12 cellular contexts compared by ENCODE assay signal in genomic region chr20:48656661-48657211, GRCh38.
DNase-seq lines count a peak whose midpoint lies in the region; ATAC-seq, FAIRE-seq and TF ChIP-seq lines count a peak whose summit lies in the region.
"Had no signal": no experiment of that assay in that cellular context is flagged by ENCODE, and none has a peak within 500 bp of the region (broad histone marks: within the 10 kb centered on the region; RNA-seq: fewer than 3 reads in every experiment).

No MANE protein-coding gene starts in this region.

- H3K4me2 ChIP-seq in HepG2 (ENCODE audit: low read depth, low read length) = no peak overlapping the region

- H3K27me3 ChIP-seq in HepG2 (ENCODE audit: control insufficient read depth in 1 of 2, insufficient read depth in 2 of 2, low read length in 2 of 2) (peaks cover 0 to 29% of the 10 kb centered on the region in 2 experiments; a peak in 2 of 5 replicates), right lobe of liver (no peaks in the 10 kb centered on the region)

- TF ChIP-seq EP300 in HepG2 (IDR thresholded peaks at IDR 0.05; ENCODE audit: low read depth in 2 of 2, low read length in 2 of 2) = no peak
- TF ChIP-seq EP300 in HepG2 (CRISPR knock-in tag; IDR thresholded peaks at IDR 0.05; ENCODE audit: borderline replicate concordance) = no peak

- H3K79me2 ChIP-seq in HepG2 (ENCODE audit: insufficient read depth, low read length) = no peaks in the 10 kb centered on the region

- ATAC-seq in HepG2 = peak; percentile 93
- ATAC-seq in right lobe of liver = no peak

- in situ Hi-C loops in HepG2 (cut with HindIII; ENCODE audit: extremely low pct_ligation_motif_present, low pct_unique_long_range_greater_than_20kb) = loop anchor here (5.0 kb wide), 2 partner anchors 66 to 251 kb away; no protein-coding TSS in a partner anchor

- H3K27ac Mint-ChIP-seq in glutamatergic neuron (ENCODE audit: unreplicated experiment) = peak overlapping the region; percentile 73

- no TSS peak for BruUV-seq in HepG2 (replicated peaks; lab: Mats Ljungman, UMichigan)

- H3K36me3 Mint-ChIP-seq in glutamatergic neuron (ENCODE audit: unreplicated experiment) = peaks cover 22% of the 10 kb centered on the region

- POLR2A ChIA-PET in HepG2 (lab: Yijun Ruan, JAX) = interaction anchor here (0.9 kb wide), 1 partner anchor 562 kb away, joined by 3 read pairs; the partner anchor contains the start of gene DDX27

- peaks cover 7% of the 10 kb centered on the region; the same call in 1 of the 2 replicates for H3K9me3 ChIP-seq in HepG2 (ENCODE audit: low read length)
- no peaks in the 10 kb centered on the region for H3K9me3 ChIP-seq in right lobe of liver

- no peaks in the 10 kb centered on the region for H3K4me1 ChIP-seq in HepG2 (ENCODE audit: insufficient read depth, low read length)
- H3K4me1 ChIP-seq in right lobe of liver = peaks cover 0 to 12% (median 0%) of the 10 kb centered on the region in 4 donors

- peaks cover 16% of the 10 kb centered on the region for H3K4me1 Mint-ChIP-seq in glutamatergic neuron (ENCODE audit: low read depth, unreplicated experiment)

- peaks cover 3% of the 10 kb centered on the region; the same call in 1 of the 2 replicates for H4K20me1 ChIP-seq in HepG2 (ENCODE audit: insufficient read depth, low read length)

- no peak overlapping the region for H3K27ac ChIP-seq in HepG2 (ENCODE audit: extremely low read length, insufficient read depth, low read length)
- H3K27ac ChIP-seq in right lobe of liver = no peak overlapping the region

- intact Hi-C loops in HepG2 (cut with micrococcal nuclease; ENCODE audit: unreplicated experiment) = loop anchor here (1.0 kb wide), 2 partner anchors 67 to 249 kb away; no protein-coding TSS in a partner anchor
- intact Hi-C loops in right lobe of liver (cut with DNase I) = loop anchor here (2.0 to 5.0 kb wide), 2 partner anchors 248 to 251 kb away; no protein-coding TSS in a partner anchor

- H3K4me3 ChIP-seq in HepG2 (replicated peaks in 1 of 3; ENCODE audit: insufficient read depth in 1 of 3, low read depth in 2 of 3, low read length in 3 of 3) (no peak overlapping the region), right lobe of liver (no peak overlapping the region)

- WGBS in HepG2 (ENCODE audit: low lambda C conversion rate) = 14% methylated on average over 14 of the region's 15 CpGs
- 83% methylated on average over 4 of the region's 15 CpGs for WGBS in right lobe of liver (ENCODE audit: insufficient coverage, low coverage, low lambda C conversion rate, missing lambda C conversion rate)

- H3K4me3 Mint-ChIP-seq in glutamatergic neuron (ENCODE audit: unreplicated experiment) = no peak overlapping the region

- TF ChIP-seq CTCF in HepG2 (CRISPR knock-in tag; IDR thresholded peaks at IDR 0.05) (peak; percentile 91), right lobe of liver (IDR thresholded peaks at IDR 0.05) (peak in 2 of 4 donors; percentile 8 to 17), glutamatergic neuron (IDR thresholded peaks at IDR 0.05; ENCODE audit: partially characterized antibody, unreplicated experiment) (no peak)

- DNase-seq in HepG2 (ENCODE audit: low spot score) = peak; percentile 66
- no peak for DNase-seq in right lobe of liver
- peak; percentile 79 for DNase-seq in SK-N-DZ (ENCODE audit: low spot score)
- peak; percentile 73 for DNase-seq in glutamatergic neuron
- peak; percentile 55 for DNase-seq in urothelium cell line (ENCODE audit: low spot score)
- no peak for DNase-seq in activated CD4-positive, CD25-positive, alpha-beta regulatory T cell treated with anti-CD3 and anti-CD28 coated beads, Interleukin-2, amount 50 U/mL, for 72 hours
- DNase-seq in DMS114 treated with DMSO at 0.1 percent for 48 hours (lab: John Stamatoyannopoulos, UW; ENCODE audit: unreplicated experiment) = no peak
- DNase-seq in OCI-M2 (lab: John Stamatoyannopoulos, UW; ENCODE audit: unreplicated experiment) = no peak
- DNase-seq: activated CD4-positive, alpha-beta T cell treated with anti-CD3 and anti-CD28 coated beads, Interleukin-2, amount 50 U/mL, for 4 hours; HCEC 1CT; NCI-H187 had no signal

- peak; percentile 88 for TF ChIP-seq RAD21 in HepG2 (CRISPR knock-in tag; IDR thresholded peaks at IDR 0.05)

- H3K9ac ChIP-seq in HepG2 (ENCODE audit: insufficient read depth, low read depth, low read length) = no peak overlapping the region

- H2AFZ ChIP-seq in HepG2 (ENCODE audit: low read length) = no peak overlapping the region

- peaks cover 13% of the 10 kb centered on the region for H3K27me3 Mint-ChIP-seq in glutamatergic neuron (ENCODE audit: unreplicated experiment)

- H3K36me3 ChIP-seq in HepG2 (replicated peaks in 1 of 2; ENCODE audit: control insufficient read depth in 1 of 2, insufficient read depth in 2 of 2, low read length in 2 of 2) = no peaks in the 10 kb centered on the region
- H3K36me3 ChIP-seq in right lobe of liver = no peaks in the 10 kb centered on the region

- H3K9me3 Mint-ChIP-seq in glutamatergic neuron (ENCODE audit: unreplicated experiment) = peaks cover 10% of the 10 kb centered on the region

- CTCF ChIA-PET in HepG2 (lab: Yijun Ruan, JAX; ENCODE audit: low intra/inter-chr PET ratio, low total read pairs) = interaction anchor here (1.4 to 4.8 kb wide), 3 partner anchors 67 to 251 kb away, joined by 3 to 173 read pairs (median 29); no protein-coding TSS in a partner anchor

- TF ChIP-seq POLR2A in HepG2 (IDR thresholded peaks at IDR 0.05; ENCODE audit: insufficient read depth in 1 of 2, low read depth in 2 of 2, low read length in 2 of 2) (no peak), right lobe of liver (IDR thresholded peaks at IDR 0.05) (no peak)

- peak; percentile 58 for FAIRE-seq in HepG2 (lab: Jason Lieb, UNC)
- no peak for FAIRE-seq in urothelium cell line (lab: Jason Lieb, UNC)
- FAIRE-seq: G401.6 had no signal

TF ChIP-seq in HepG2, 621 proteins besides CTCF, POLR2A, EP300 and RAD21 (continues in another document):
- TF ChIP-seq ZNF18 (CRISPR knock-in tag; IDR thresholded peaks at IDR 0.05; ENCODE audit: insufficient replicate concordance) = no peak
- TF ChIP-seq, protein P1, sequence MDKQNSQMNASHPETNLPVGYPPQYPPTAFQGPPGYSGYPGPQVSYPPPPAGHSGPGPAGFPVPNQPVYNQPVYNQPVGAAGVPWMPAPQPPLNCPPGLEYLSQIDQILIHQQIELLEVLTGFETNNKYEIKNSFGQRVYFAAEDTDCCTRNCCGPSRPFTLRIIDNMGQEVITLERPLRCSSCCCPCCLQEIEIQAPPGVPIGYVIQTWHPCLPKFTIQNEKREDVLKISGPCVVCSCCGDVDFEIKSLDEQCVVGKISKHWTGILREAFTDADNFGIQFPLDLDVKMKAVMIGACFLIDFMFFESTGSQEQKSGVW (CRISPR knock-in tag; IDR thresholded peaks at IDR 0.05; ENCODE audit: borderline replicate concordance) = no peak
- no peak for TF ChIP-seq FOXA1 (IDR thresholded peaks at IDR 0.05)
- no peak for TF ChIP-seq FOXA1 (CRISPR knock-in tag; IDR thresholded peaks at IDR 0.05)
- no peak for TF ChIP-seq STAT6 (CRISPR knock-in tag; IDR thresholded peaks at IDR 0.05; ENCODE audit: borderline replicate concordance)
- TF ChIP-seq MIXL1 (CRISPR knock-in tag; IDR thresholded peaks at IDR 0.05) = no peak
- 0 out of 2 replicates have a peak, but pooled peaks have one; percentile 11 for TF ChIP-seq NFYB (CRISPR knock-in tag; IDR thresholded peaks at IDR 0.05)
- 0 out of 2 replicates have a peak, but pooled peaks have one; percentile 31 for TF ChIP-seq IRF2 (CRISPR knock-in tag; IDR thresholded peaks at IDR 0.05)
- TF ChIP-seq ZBTB37 (CRISPR knock-in tag; IDR thresholded peaks at IDR 0.05) = no peak
- no peak for TF ChIP-seq REPIN1 (CRISPR knock-in tag; IDR thresholded peaks at IDR 0.05; ENCODE audit: borderline replicate concordance, low read depth)
- TF ChIP-seq ARNT (IDR thresholded peaks at IDR 0.05) = no peak
- TF ChIP-seq GATA4 (IDR thresholded peaks at IDR 0.05; ENCODE audit: borderline replicate concordance, low read depth) = no peak

Comparison
In these comparisons a context has a peak if more than half of its experiments do, and no peak if none do; other contexts are left out.
1. DNase-seq: peak in HepG2 (single experiment), SK-N-DZ (single experiment), glutamatergic neuron (single experiment) and urothelium cell line (single experiment); none in right lobe of liver (0 of 3), activated CD4-positive, CD25-positive, alpha-beta regulatory T cell treated with anti-CD3 and anti-CD28 coated beads, Interleukin-2, amount 50 U/mL, for 72 hours (single experiment), DMS114 treated with DMSO at 0.1 percent for 48 hours (single experiment) and OCI-M2 (single experiment).